In genomic region chr5:56909294-56910122, GRCh38 we compare ENCODE assay signal across 8 cellular contexts. TPM values are rescaled to one million over a fixed set of nuclear protein-coding genes. Genes with fewer than 3 reads are reported as not detected.
DNase-seq lines count a peak whose midpoint lies in the region; ATAC-seq and TF ChIP-seq lines count a peak whose summit lies in the region.

SETD9 (plus strand) TSS chr5:56909596; CDS start chr5:56909646, 50 bp downstream.

- H3K36me3 ChIP-seq in right atrium auricular region (peaks cover 7% of the 10 kb centered on the region), psoas muscle (ENCODE audit: insufficient read depth in 1 of 2, low read depth in 1 of 2) (peaks cover 0 to 7% of the 10 kb centered on the region in 2 donors), urinary bladder (ENCODE audit: insufficient read depth) (no peaks in the 10 kb centered on the region)

- ATAC-seq in GM18499 (IDR thresholded peaks at IDR 0.05; ENCODE audit: insufficient read depth, unreplicated experiment) (peak; percentile 69), HG02938 (IDR thresholded peaks at IDR 0.05; ENCODE audit: unreplicated experiment) (peak; percentile 77), psoas muscle (peak; percentile 92 to 96 (median 95))

- WGBS in psoas muscle, 3 donors = 0 to 1% (median 0%) methylated on average over 60 to 81 of the region's 81 CpGs
- WGBS in urinary bladder = under 1% methylated on average over 81 of the region's 81 CpGs

- H3K4me3 ChIP-seq in right atrium auricular region = peak within 1 kb of the TSS; percentile 63 to 66
- H3K4me3 ChIP-seq in psoas muscle = peak within 1 kb of the TSS; percentile 82
- peak within 1 kb of the TSS; percentile 62 for H3K4me3 ChIP-seq in urinary bladder (ENCODE audit: low read depth, low read length)

- H3K27me3 ChIP-seq in right atrium auricular region (no peaks in the 10 kb centered on the region), psoas muscle (ENCODE audit: insufficient read depth in 3 of 3, low read length in 2 of 3) (no peaks in the 10 kb centered on the region)

- H3K27ac ChIP-seq in right atrium auricular region (peak within 1 kb of the TSS; percentile 91 to 96), psoas muscle (peak within 1 kb of the TSS; percentile 96), urinary bladder (ENCODE audit: low read depth) (peak within 1 kb of the TSS; percentile 94)

- intact Hi-C loops in psoas muscle (cut with DNase I) = loop anchor here (2.0 to 10.0 kb wide), 4 partner anchors 38 to 1555 kb away; partner anchors contain the start of genes GPBP1 (in 1 of the 2), MIER3 (in 1 of the 2) and PLK2 (in 1 of the 2)

- DNase-seq in NCI-H1694 treated with DMSO at 0.1 percent for 48 hours (lab: John Stamatoyannopoulos, UW) (peak; percentile 91), T-helper 2 cell (peak; percentile 75 to 93 (median 77)), anterior cingulate cortex (lab: John Stamatoyannopoulos, UW) (peak; percentile 46 to 99 (median 95)), right atrium auricular region (ENCODE audit: low spot score) (peak; percentile 96), psoas muscle (peak; percentile 99)

- H3K4me1 ChIP-seq in right atrium auricular region = peaks cover 0 to 8% of the 10 kb centered on the region in 2 donors
- peaks cover 9% of the 10 kb centered on the region for H3K4me1 ChIP-seq in psoas muscle
- H3K4me1 ChIP-seq in urinary bladder (ENCODE audit: insufficient read depth) = no peaks in the 10 kb centered on the region

- H3K9me3 ChIP-seq in right atrium auricular region (no peaks in the 10 kb centered on the region), psoas muscle (no peaks in the 10 kb centered on the region)

- TF ChIP-seq CTCF in right atrium auricular region (IDR thresholded peaks at IDR 0.05) (no peak), psoas muscle (IDR thresholded peaks at IDR 0.05) (no peak)

RNA-seq across cellular contexts. Expression of gene SETD9, which starts in this region (rescaled TPM):
- 10 to 100 TPM; 11.8 to 21.5 TPM for total RNA-seq in right atrium auricular region
- total RNA-seq in psoas muscle = 10 to 100 TPM in 2 of 4 donors, 1 to 10 TPM in 2; 4.9 to 16.3 (median 11.0) TPM
- 10 to 100 TPM; 10.1 to 14.7 (median 11.1) TPM for polyA plus RNA-seq in psoas muscle
- 4.8 TPM for total RNA-seq in urinary bladder
- polyA plus RNA-seq in urinary bladder = 8.7 TPM

Comparison
In these comparisons a context has a peak if more than half of its experiments do, and no peak if none do; other contexts are left out.
1. Peak in every context shown above with its lines: DNase-seq, ATAC-seq, H3K4me3 ChIP-seq and H3K27ac ChIP-seq.